Comparison of ENCODE assay signal across 10 cellular contexts in genomic region chr5:161865510-161865909, GRCh38. TPM values are rescaled to one million over a fixed set of nuclear protein-coding genes. Genes with fewer than 3 reads are reported as not detected.
"Had no signal": no experiment of that assay in that cellular context is flagged by ENCODE, and none has a peak within 500 bp of the region (broad histone marks: within the 10 kb centered on the region; RNA-seq: fewer than 3 reads in every experiment).

No MANE protein-coding gene starts in this region.

- H2AFZ ChIP-seq: GM23338 had no signal

- FAIRE-seq: H1, H54, HepG2 had no signal

- H3K4me3 ChIP-seq: GM23338 had no signal

- H3K27ac ChIP-seq: HL-60 had no signal

- ATAC-seq: GM23338, HepG2 had no signal

- DNase-seq: H9, HCEC 1CT, KBM-7 had no signal

- H3K4me2 ChIP-seq: GM23338 had no signal

RNA-seq across cellular contexts. Expression of gene GABRA1, which starts 17.6 kb away (rescaled TPM):
- total RNA-seq: H9, HepG2, HT1080 had no signal
- polyA plus RNA-seq: HepG2, IgD-negative memory B cell had no signal
